Comparison of ENCODE assay signal across 9 cellular contexts in the genomic region with DNA sequence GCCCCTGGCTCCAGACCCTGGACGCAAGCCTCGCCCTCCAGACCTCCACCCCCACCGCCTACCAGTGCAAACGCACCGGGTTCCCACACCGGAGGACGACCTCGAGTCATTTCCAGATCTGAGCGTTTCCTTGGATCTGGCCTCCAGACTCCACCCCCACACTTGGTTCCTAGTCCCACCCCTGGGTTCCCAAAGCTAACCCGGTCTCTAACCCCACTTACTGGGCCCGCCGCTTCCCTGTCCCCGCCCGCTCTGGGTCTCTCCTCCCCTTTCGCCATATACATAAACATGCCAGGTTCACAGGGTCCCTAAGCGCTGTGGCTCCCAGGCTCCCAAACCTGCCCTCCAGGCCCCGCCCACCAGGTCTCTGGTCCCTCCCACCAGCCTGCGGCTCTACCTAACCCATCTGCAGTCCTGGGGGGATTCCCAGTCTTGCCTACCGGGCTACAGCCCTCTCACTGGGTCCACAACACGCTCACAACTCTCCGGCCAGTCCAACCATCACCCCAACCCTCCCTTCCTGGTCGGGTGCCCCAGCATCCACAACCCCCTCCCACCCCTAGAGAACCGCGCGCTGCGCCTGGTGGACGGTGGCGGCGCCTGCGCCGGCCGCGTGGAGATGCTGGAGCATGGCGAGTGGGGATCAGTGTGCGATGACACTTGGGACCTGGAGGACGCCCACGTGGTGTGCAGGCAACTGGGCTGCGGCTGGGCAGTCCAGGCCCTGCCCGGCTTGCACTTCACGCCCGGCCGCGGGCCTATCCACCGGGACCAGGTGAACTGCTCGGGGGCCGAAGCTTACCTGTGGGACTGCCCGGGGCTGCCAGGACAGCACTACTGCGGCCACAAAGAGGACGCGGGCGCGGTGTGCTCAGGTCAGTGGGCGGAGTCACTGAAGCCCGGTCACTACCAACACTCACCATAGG. TPM values are rescaled to one million over a fixed set of nuclear protein-coding genes. Genes with fewer than 3 reads are reported as not detected.
DNase-seq lines count a peak whose midpoint lies in the region; ATAC-seq and TF ChIP-seq lines count a peak whose summit lies in the region.
"Had no signal": no experiment of that assay in that cellular context is flagged by ENCODE, and none has a peak within 500 bp of the region (broad histone marks: within the 10 kb centered on the region; RNA-seq: fewer than 3 reads in every experiment).

No MANE protein-coding gene starts in this region.

- no peaks in the 10 kb centered on the region for H3K27me3 Mint-ChIP-seq in activated T-cell treated with anti-CD3 and anti-CD28 coated beads, Interleukin-2, amount 50 U/mL, for 4 hours (ENCODE audit: low read depth)

- no peak for TF ChIP-seq EP300 in sigmoid colon (IDR thresholded peaks at IDR 0.05)

- intact Hi-C loops in sigmoid colon (cut with DNase I) = no loop called here

- H3K36me3 ChIP-seq in iPS DF 6.9 (ENCODE audit: control insufficient read depth, insufficient read depth, low read length) = no peaks in the 10 kb centered on the region
- no peaks in the 10 kb centered on the region for H3K36me3 ChIP-seq in sigmoid colon

- peaks cover 50% of the 10 kb centered on the region for H3K27me3 ChIP-seq in iPS DF 6.9 (ENCODE audit: control insufficient read depth, insufficient read depth, low read length)
- H3K27me3 ChIP-seq in sigmoid colon = peaks cover 15 to 35% (median 29%) of the 10 kb centered on the region in 3 donors

- H3K9me3 ChIP-seq in iPS DF 6.9 (ENCODE audit: control insufficient read depth, insufficient read depth, low read length) (no peaks in the 10 kb centered on the region), sigmoid colon (no peaks in the 10 kb centered on the region)

- H3K27ac ChIP-seq in iPS DF 6.9 (ENCODE audit: low read length) (no peak overlapping the region), sigmoid colon (no peak overlapping the region)

- H3K4me3 ChIP-seq in GM12864 (ENCODE audit: low read depth, low read length) (peak overlapping the region; percentile 22), iPS DF 6.9 (ENCODE audit: low read length) (peak overlapping the region; percentile 27; the same call in 1 of the 2 replicates), sigmoid colon (peak overlapping the region in 3 of 4 donors; percentile 27 to 47 (median 46))

- peak overlapping the region; percentile 19 for H3K4me3 Mint-ChIP-seq in activated T-cell treated with anti-CD3 and anti-CD28 coated beads, Interleukin-2, amount 50 U/mL, for 4 hours

- peaks cover 8% of the 10 kb centered on the region for H3K4me1 ChIP-seq in iPS DF 6.9 (ENCODE audit: control insufficient read depth, insufficient read depth, low read length)
- peaks cover 0 to 18% (median 12%) of the 10 kb centered on the region in 4 donors for H3K4me1 ChIP-seq in sigmoid colon

- no CpG with 5 or more reads among the region's 54 CpGs for whole genome bisulfite sequencing in iPS DF 6.9 (ENCODE audit: insufficient coverage, insufficient read length)
- 56 to 60% methylated on average over 54 of the region's 54 CpGs for WGBS in sigmoid colon, 2 donors

- H3K36me3 Mint-ChIP-seq in activated T-cell treated with anti-CD3 and anti-CD28 coated beads, Interleukin-2, amount 50 U/mL, for 4 hours (ENCODE audit: insufficient read depth) = peaks cover 46% of the 10 kb centered on the region

- H3K9me3 Mint-ChIP-seq in activated T-cell treated with anti-CD3 and anti-CD28 coated beads, Interleukin-2, amount 50 U/mL, for 4 hours = no peaks in the 10 kb centered on the region

- TF ChIP-seq CTCF in GM12864 (IDR thresholded peaks at IDR 0.05; ENCODE audit: low read depth, low read length, missing control alignments) (no peak), sigmoid colon (IDR thresholded peaks at IDR 0.05) (no peak)

- ATAC-seq in activated T-cell treated with anti-CD3 and anti-CD28 coated beads, Interleukin-2, amount 50 U/mL, for 4 hours = no peak

- no peak for TF ChIP-seq POLR2A in sigmoid colon (IDR thresholded peaks at IDR 0.05)

- DNase-seq in GM12864 (ENCODE audit: low read depth) (no peak), iPS DF 6.9 (ENCODE audit: low read depth, low spot score) (peak; percentile 66), sigmoid colon (no peak), SW 1271 (lab: John Stamatoyannopoulos, UW) (no peak), germinal center (ENCODE audit: low spot score) (no peak), NCI-H748 treated with DMSO at 0.1 percent for 48 hours (lab: John Stamatoyannopoulos, UW) (no peak), NCI-H2081 (lab: John Stamatoyannopoulos, UW) (no peak)
- DNase-seq in activated T-cell treated with anti-CD3 and anti-CD28 coated beads, Interleukin-2, amount 50 U/mL, for 4 hours = no peak
- DNase-seq: NCI-H1092 had no signal

- H3K4me1 Mint-ChIP-seq in activated T-cell treated with anti-CD3 and anti-CD28 coated beads, Interleukin-2, amount 50 U/mL, for 4 hours (ENCODE audit: low read depth) = peaks cover 65% of the 10 kb centered on the region

RNA-seq across cellular contexts. Expression of a gene that starts 36.8 kb away (rescaled TPM):
- total RNA-seq in activated T-cell treated with anti-CD3 and anti-CD28 coated beads, Interleukin-2, amount 50 U/mL, for 4 hours = 100 to 1,000 TPM; 638 to 711 (median 642) TPM
- 1 to 10 TPM in 2 of 4 donors, under 1 TPM in 1, not detected in 1; 0.81 to 1.9 (median 1.2) TPM for total RNA-seq in sigmoid colon
- 10 to 100 TPM in 1 of 3 donors, under 1 TPM in 2; under 0.01 to 14.1 (median 0.23) TPM for polyA plus RNA-seq in sigmoid colon

RNA-seq across cellular contexts. Expression of a gene that starts 56.3 kb away (rescaled TPM):
- 1 to 10 TPM; 3.8 to 6.1 (median 5.5) TPM for total RNA-seq in activated T-cell treated with anti-CD3 and anti-CD28 coated beads, Interleukin-2, amount 50 U/mL, for 4 hours
- 10 to 100 TPM; 12.8 to 43.9 (median 28.6) TPM for total RNA-seq in sigmoid colon
- 10 to 100 TPM; 13.8 to 32.0 (median 21.3) TPM for polyA plus RNA-seq in sigmoid colon

Comparison
In these comparisons a context has a peak if more than half of its experiments do, and no peak if none do; other contexts are left out.
1. RNA of a gene that starts 36.8 kb away (total RNA-seq): 638 to 711 TPM in activated T-cell treated with anti-CD3 and anti-CD28 coated beads, Interleukin-2, amount 50 U/mL, for 4 hours; 0.81 to 1.9 TPM in sigmoid colon; every median in the first group is over 100 times any median in the second.
2. Peak in every context shown above with its lines, with median percentiles within 50 percentile points of each other: H3K4me3 ChIP-seq.